Comparison of ENCODE assay signal across 21 cellular contexts in genomic region chr2:124626993-124627392, GRCh38.
"Had no signal": no experiment of that assay in that cellular context is flagged by ENCODE, and none has a peak within 500 bp of the region (broad histone marks: within the 10 kb centered on the region; RNA-seq: fewer than 3 reads in every experiment).

No MANE protein-coding gene starts in this region.

- DNase-seq: colonic mucosa; cortex of kidney; effector CD8-positive, alpha-beta T cell; effector memory CD8-positive, alpha-beta T cell; foreskin keratinocyte; hypothalamus; immature natural killer cell; islet precursor cell; kidney; left cardiac atrium; left lung; left ventricle myocardium superior; lower lobe of right lung; mesenchymal stem cell; midbrain; naive thymus-derived CD4-positive, alpha-beta T cell had no signal

- H3K36me3 Mint-ChIP-seq: immature natural killer cell had no signal

- H3K27ac Mint-ChIP-seq: dendritic cell treated with granulocyte-macrophage colony-stimulating factor and Interleukin-4, amounts not matched to agents 40 ng/mL and 50 ng/mL, for 4 days; effector memory CD8-positive, alpha-beta T cell; immature natural killer cell; naive thymus-derived CD4-positive, alpha-beta T cell had no signal

- H3K27me3 ChIP-seq: colonic mucosa, esophagus muscularis mucosa, foreskin keratinocyte, gastroesophageal sphincter, heart left ventricle, hepatocyte, left lung had no signal

- H3K27ac ChIP-seq: colonic mucosa, esophagus muscularis mucosa, foreskin keratinocyte, gastroesophageal sphincter, heart left ventricle, hepatocyte, left lung, lower lobe of right lung had no signal

- H3K4me3 Mint-ChIP-seq: dendritic cell treated with granulocyte-macrophage colony-stimulating factor and Interleukin-4, amounts not matched to agents 40 ng/mL and 50 ng/mL, for 4 days; effector memory CD8-positive, alpha-beta T cell; immature natural killer cell; naive thymus-derived CD4-positive, alpha-beta T cell had no signal

- H3K4me3 ChIP-seq: colonic mucosa, esophagus muscularis mucosa, gastroesophageal sphincter, heart left ventricle, hepatocyte, left lung, lower lobe of right lung had no signal

- H3K9me3 ChIP-seq: colonic mucosa, esophagus muscularis mucosa, gastroesophageal sphincter, lower lobe of right lung had no signal

- H3K27me3 Mint-ChIP-seq: dendritic cell treated with granulocyte-macrophage colony-stimulating factor and Interleukin-4, amounts not matched to agents 40 ng/mL and 50 ng/mL, for 4 days; effector memory CD8-positive, alpha-beta T cell; naive thymus-derived CD4-positive, alpha-beta T cell had no signal

- H3K36me3 ChIP-seq: colonic mucosa, esophagus muscularis mucosa, gastroesophageal sphincter, heart left ventricle, left lung, lower lobe of right lung had no signal

- H3K4me1 Mint-ChIP-seq: immature natural killer cell; naive thymus-derived CD4-positive, alpha-beta T cell had no signal

- H3K4me1 ChIP-seq: colonic mucosa, esophagus muscularis mucosa, foreskin keratinocyte, gastroesophageal sphincter, heart left ventricle, left lung, lower lobe of right lung had no signal
